Comparison of ENCODE assay signal across 8 cellular contexts in the genomic region with DNA sequence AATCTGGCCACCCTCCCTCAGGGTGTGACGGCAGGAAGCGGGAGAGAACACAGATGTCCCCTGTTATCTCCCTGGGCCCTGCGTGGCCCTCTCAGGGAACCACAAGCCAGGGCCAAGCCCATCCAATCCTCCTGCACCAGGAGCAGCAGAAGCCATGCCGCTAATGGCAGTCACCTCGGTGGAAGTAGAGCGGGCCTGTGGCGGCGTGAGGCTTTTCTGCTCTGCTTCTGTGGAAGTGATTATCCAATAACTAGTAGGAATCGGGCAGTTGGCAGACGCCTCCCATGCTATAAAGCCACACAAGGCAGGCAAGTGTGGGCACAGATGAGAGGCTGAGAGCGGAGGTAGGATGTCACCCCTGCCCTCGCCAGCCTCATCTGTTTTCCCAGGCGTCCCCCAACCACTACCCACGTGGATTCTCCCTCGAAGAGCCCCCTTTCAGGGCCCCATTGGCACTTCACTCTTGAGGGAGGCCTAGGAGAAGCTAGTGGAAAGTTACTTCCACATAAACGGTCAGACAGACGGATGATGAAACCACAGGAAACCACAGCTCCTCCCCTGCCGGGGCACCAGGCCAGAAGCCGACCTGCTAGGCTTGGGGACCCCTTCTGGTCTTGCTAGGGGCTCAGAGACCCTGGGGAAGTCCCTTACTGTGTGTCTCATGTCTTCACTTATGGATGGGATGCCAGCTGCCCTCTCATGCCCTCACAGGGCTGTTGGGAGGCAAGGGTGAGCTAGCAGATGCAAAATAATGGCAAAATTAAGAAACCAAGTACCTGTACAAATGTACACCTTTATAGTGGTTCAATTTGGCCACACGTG. TPM values are rescaled to one million over a fixed set of nuclear protein-coding genes. Genes with fewer than 3 reads are reported as not detected.
DNase-seq lines count a peak whose midpoint lies in the region; ATAC-seq, FAIRE-seq and TF ChIP-seq lines count a peak whose summit lies in the region.

No MANE protein-coding gene starts in this region.

- H3K79me2 ChIP-seq in KMS-11 (ENCODE audit: insufficient read depth, low read depth): no peaks in the 10 kb centered on the region

- H3K4me3 ChIP-seq in KMS-11 (IDR thresholded peaks at IDR 0.05; ENCODE audit: insufficient read depth, low read depth, low read length) (no peak overlapping the region), mucosa of stomach (ENCODE audit: low read length) (no peak overlapping the region)

- H3K27ac ChIP-seq in KMS-11: peak overlapping the region; percentile 96

- peaks cover 79% of the 10 kb centered on the region for H3K4me1 Mint-ChIP-seq in activated B cell treated with CpG ODN at 0.5 μM for 24 hours

- POLR2A ChIA-PET in activated B cell treated with CpG ODN at 0.5 μM for 24 hours (lab: Charles Lee): interaction anchor here (0.7 to 14.8 kb wide), 16 partner anchors 9 to 803 kb away, joined by 3 to 931 read pairs (median 10); a partner anchor contains a TSS

- intact Hi-C loops in activated B cell treated with CpG ODN at 0.5 μM for 24 hours (cut with micrococcal nuclease): loop anchor here (5.0 kb wide), 1 partner anchor 776 kb away; a partner anchor contains a TSS

- no peak for FAIRE-seq in urothelium cell line (lab: Jason Lieb, UNC)

- DNase-seq in CMK (ENCODE audit: low read depth): peak; percentile 89
- DNase-seq in activated B cell treated with CpG ODN at 0.5 μM for 24 hours: no peak
- DNase-seq in dedifferentiated amniotic fluid mesenchymal stem cell (ENCODE audit: extremely low spot score): peak; percentile 83
- peak; percentile 35 for DNase-seq in urothelium cell line (ENCODE audit: low spot score)
- no peak for DNase-seq in NCI-H748 treated with DMSO at 0.1 percent for 48 hours (lab: John Stamatoyannopoulos, UW)

- TF ChIP-seq CTCF in KMS-11 (conservative IDR thresholded peaks at IDR 0.05; ENCODE audit: low read depth, low read length) (no peak), activated B cell treated with CpG ODN at 0.5 μM for 24 hours (IDR thresholded peaks at IDR 0.05) (no peak)

- no peaks in the 10 kb centered on the region for H3K27me3 Mint-ChIP-seq in activated B cell treated with CpG ODN at 0.5 μM for 24 hours

- H3K36me3 ChIP-seq in KMS-11 (ENCODE audit: insufficient read depth) (no peaks in the 10 kb centered on the region), mucosa of stomach (ENCODE audit: control insufficient read depth, insufficient read depth, low read length) (no peaks in the 10 kb centered on the region)

- no peaks in the 10 kb centered on the region for H3K9me3 ChIP-seq in mucosa of stomach (ENCODE audit: control insufficient read depth, low read length)

- H3K9ac ChIP-seq in KMS-11 (peak overlapping the region; percentile 66), mucosa of stomach (ENCODE audit: low read length) (peak overlapping the region; percentile 31)

- H2AFZ ChIP-seq in KMS-11 (ENCODE audit: low read depth): peak overlapping the region; percentile 59

- peak overlapping the region; percentile 79 for H3K4me3 Mint-ChIP-seq in activated B cell treated with CpG ODN at 0.5 μM for 24 hours

- peak overlapping the region; percentile 96 for H3K27ac Mint-ChIP-seq in activated B cell treated with CpG ODN at 0.5 μM for 24 hours

- H3K4me1 ChIP-seq in KMS-11 (ENCODE audit: low read depth, poor library complexity, severe bottlenecking) (peaks cover 47% of the 10 kb centered on the region), mucosa of stomach (ENCODE audit: control insufficient read depth, insufficient read depth, low read length) (peaks cover 24% of the 10 kb centered on the region)

- H3K27me3 ChIP-seq in KMS-11 (ENCODE audit: insufficient read depth, low read depth): no peaks in the 10 kb centered on the region
- no peaks in the 10 kb centered on the region for H3K27me3 ChIP-seq in mucosa of stomach (ENCODE audit: control insufficient read depth, insufficient read depth, low read length)

- H3K36me3 Mint-ChIP-seq in activated B cell treated with CpG ODN at 0.5 μM for 24 hours (ENCODE audit: low read depth): no peaks in the 10 kb centered on the region

- H3K4me2 ChIP-seq in KMS-11: peak overlapping the region; percentile 74

- H4K20me1 ChIP-seq in KMS-11 (ENCODE audit: insufficient read depth): no peaks in the 10 kb centered on the region

- ATAC-seq in GM21529 (IDR thresholded peaks at IDR 0.05; ENCODE audit: unreplicated experiment) (peak; percentile 53), activated B cell treated with CpG ODN at 0.5 μM for 24 hours (ENCODE audit: low read depth) (peak; percentile 45)

- no peaks in the 10 kb centered on the region for H3K9me3 Mint-ChIP-seq in activated B cell treated with CpG ODN at 0.5 μM for 24 hours

- CTCF ChIA-PET in activated B cell treated with CpG ODN at 0.5 μM for 24 hours (lab: Charles Lee): interaction anchor here (2.1 to 3.3 kb wide), 5 partner anchors 10 to 532 kb away, joined by 9 to 23 read pairs (median 12); a partner anchor contains a TSS

RNA-seq across cellular contexts. Expression of a gene that starts 18.8 kb away (rescaled TPM):
- total RNA-seq in activated B cell treated with CpG ODN at 0.5 μM for 24 hours: 5,922 and 6,273 TPM in 2 replicates

RNA-seq across cellular contexts. Expression of a gene that starts 49.7 kb away (rescaled TPM):
- 0.20 and 0.22 TPM in 2 replicates for total RNA-seq in activated B cell treated with CpG ODN at 0.5 μM for 24 hours

Comparison
In these comparisons a context has a peak if more than half of its experiments do, and no peak if none do; other contexts are left out.
1. DNase-seq: peak in CMK (single experiment), dedifferentiated amniotic fluid mesenchymal stem cell (single experiment) and urothelium cell line (single experiment); none in activated B cell treated with CpG ODN at 0.5 μM for 24 hours (single experiment) and NCI-H748 treated with DMSO at 0.1 percent for 48 hours (single experiment).